Comparison of ENCODE assay signal across 18 cellular contexts in genomic region chr16:49640606-49641005, GRCh38.
DNase-seq lines count a peak whose midpoint lies in the region; ATAC-seq and TF ChIP-seq lines count a peak whose summit lies in the region.
"Had no signal": no experiment of that assay in that cellular context is flagged by ENCODE, and none has a peak within 500 bp of the region (broad histone marks: within the 10 kb centered on the region; RNA-seq: fewer than 3 reads in every experiment).

No MANE protein-coding gene starts in this region.

- no peak overlapping the region; the same call in 1 of the 2 replicates for H3K23ac ChIP-seq in IMR-90 (ENCODE audit: low read depth, low read length)

- peak overlapping the region; percentile 48 for H2AFZ ChIP-seq in IMR-90 (replicated peaks; ENCODE audit: low read length, poor library complexity)

- H3K36me3 ChIP-seq in BLaER1 (peaks cover 37% of the 10 kb centered on the region), IMR-90 (ENCODE audit: control insufficient read depth, insufficient read depth, low read length) (no peaks in the 10 kb centered on the region), endodermal cell (ENCODE audit: control insufficient read depth, insufficient read depth, low read length) (no peaks in the 10 kb centered on the region), ovary (no peaks in the 10 kb centered on the region), mucosa of descending colon (ENCODE audit: low read depth) (no peaks in the 10 kb centered on the region)

- CTCF ChIA-PET in IMR-90 (lab: Yijun Ruan, JAX): no interaction called here

- H3K27ac Mint-ChIP-seq in endodermal cell (no peak overlapping the region), immature natural killer cell (no peak overlapping the region)
- H3K27ac Mint-ChIP-seq: activated CD4-positive, alpha-beta T cell treated with anti-CD3 and anti-CD28 coated beads, Interleukin-2, amount 10 ng/mL, durations not matched to agents 24 days and 14 days; HFFc6; T-cell had no signal

- in situ Hi-C loops in IMR-90 (cut with MboI; ENCODE audit: low sequenced_read_pairs): no loop called here

- H3K4me1 Mint-ChIP-seq in endodermal cell: peaks cover 27% of the 10 kb centered on the region
- no peaks in the 10 kb centered on the region for H3K4me1 Mint-ChIP-seq in immature natural killer cell
- H3K4me1 Mint-ChIP-seq: activated CD4-positive, alpha-beta T cell treated with anti-CD3 and anti-CD28 coated beads, Interleukin-2, amount 10 ng/mL, durations not matched to agents 24 days and 14 days; T-cell had no signal

- H4K8ac ChIP-seq in IMR-90 (ENCODE audit: low read depth in 2 of 2, low read length in 2 of 2): no peak overlapping the region; a peak in 1 of 4 replicates

- no peak overlapping the region for H2BK15ac ChIP-seq in IMR-90 (ENCODE audit: low read depth, low read length)

- H3K4me1 ChIP-seq in BLaER1: peaks cover 87% of the 10 kb centered on the region
- peaks cover 31% of the 10 kb centered on the region for H3K4me1 ChIP-seq in IMR-90 (ENCODE audit: control insufficient read depth, insufficient read depth, low read length)
- peaks cover 12% of the 10 kb centered on the region for H3K4me1 ChIP-seq in endodermal cell (ENCODE audit: control insufficient read depth, insufficient read depth, low read length)
- peaks cover 34% of the 10 kb centered on the region for H3K4me1 ChIP-seq in ovary (ENCODE audit: insufficient read depth)
- H3K4me1 ChIP-seq in mucosa of descending colon (ENCODE audit: low read depth): no peaks in the 10 kb centered on the region

- no peak overlapping the region for H2BK20ac ChIP-seq in IMR-90 (ENCODE audit: low read depth, low read length)

- H2AK9ac ChIP-seq in IMR-90 (replicated peaks; ENCODE audit: low read depth, low read length, poor library complexity): no peak overlapping the region

- H2BK5ac ChIP-seq in IMR-90 (ENCODE audit: low read depth, low read length, poor library complexity, severe bottlenecking): no peak overlapping the region

- no peaks in the 10 kb centered on the region for H3K79me1 ChIP-seq in IMR-90 (ENCODE audit: low read depth in 1 of 2, low read length in 2 of 2)

- no peaks in the 10 kb centered on the region for H3K27me3 Mint-ChIP-seq in endodermal cell (ENCODE audit: insufficient read depth)
- H3K27me3 Mint-ChIP-seq in immature natural killer cell (ENCODE audit: low read depth in 3 of 3): peaks cover 0 to 5% (median 0%) of the 10 kb centered on the region in 3 donors
- H3K27me3 Mint-ChIP-seq: activated CD4-positive, alpha-beta T cell treated with anti-CD3 and anti-CD28 coated beads, Interleukin-2, amount 10 ng/mL, durations not matched to agents 24 days and 14 days; progenitor cell of endocrine pancreas had no signal

- no peaks in the 10 kb centered on the region for H3K27me3 ChIP-seq in BLaER1
- H3K27me3 ChIP-seq in IMR-90 (ENCODE audit: control insufficient read depth, insufficient read depth, low read length): no peaks in the 10 kb centered on the region
- no peaks in the 10 kb centered on the region for H3K27me3 ChIP-seq in endodermal cell (ENCODE audit: control insufficient read depth, insufficient read depth, low read length, poor library complexity, severe bottlenecking)
- H3K27me3 ChIP-seq in ovary: no peaks in the 10 kb centered on the region

- H3K9me3 Mint-ChIP-seq in endodermal cell: no peaks in the 10 kb centered on the region
- peaks cover 0 to 7% (median 0%) of the 10 kb centered on the region in 6 donors for H3K9me3 Mint-ChIP-seq in immature natural killer cell
- H3K9me3 Mint-ChIP-seq: activated CD4-positive, alpha-beta T cell treated with anti-CD3 and anti-CD28 coated beads, Interleukin-2, amount 10 ng/mL, durations not matched to agents 24 days and 14 days had no signal

- no peak overlapping the region for H3K56ac ChIP-seq in IMR-90 (ENCODE audit: extremely low read depth, insufficient read depth, low read length)

- no peak for ATAC-seq in IMR-90 (ENCODE audit: low read depth)
- ATAC-seq in mucosa of descending colon: no peak
- ATAC-seq: T-cell had no signal

- TF ChIP-seq EP300 in ovary (IDR thresholded peaks at IDR 0.05): no peak

- H3K9me3 ChIP-seq in BLaER1 (peaks cover 8% of the 10 kb centered on the region), IMR-90 (ENCODE audit: control insufficient read depth, insufficient read depth, low read length) (no peaks in the 10 kb centered on the region), endodermal cell (ENCODE audit: control insufficient read depth, low read length) (peaks cover 3% of the 10 kb centered on the region), ovary (no peaks in the 10 kb centered on the region), mucosa of descending colon (no peaks in the 10 kb centered on the region)

- H3K18ac ChIP-seq in IMR-90 (ENCODE audit: low read depth, low read length): no peak overlapping the region; the same call in 1 of the 2 replicates

- no TSS peak for BruUV-seq in IMR-90 (replicated peaks; lab: Mats Ljungman, UMichigan)

- TF ChIP-seq POLR2A in IMR-90 (IDR thresholded peaks at IDR 0.05; ENCODE audit: low read depth, low read length): no peak
- no peak for TF ChIP-seq POLR2A in ovary (IDR thresholded peaks at IDR 0.05)

- H3K27ac ChIP-seq in BLaER1 (peak overlapping the region; percentile 89), IMR-90 (ENCODE audit: insufficient read depth, low read length) (no peak overlapping the region), endodermal cell (ENCODE audit: low read depth, low read length) (peak overlapping the region; percentile 98), ovary (peak overlapping the region in 1 of 2 donors; percentile 69)

- no peak overlapping the region for H4K5ac ChIP-seq in IMR-90 (ENCODE audit: low read depth, low read length)

- intact Hi-C loops in IMR-90 (cut with micrococcal nuclease): no loop called here
- intact Hi-C loops in ovary (cut with DNase I): loop anchor here in 1 of 4 donors (1.0 to 5.0 kb wide), 2 partner anchors 24 to 217 kb away; partner anchors contain the start of gene ZNF423
- intact Hi-C loops in mucosa of descending colon (cut with DNase I, micrococcal nuclease): no loop called here

- WGBS in IMR-90 (ENCODE audit: extremely low coverage in 2 of 2, insufficient read length in 1 of 2), 2 experiments: no CpG with 5 or more reads among the region's 14 CpGs
- 46 to 87% methylated on average over 5 to 14 of the region's 14 CpGs for WGBS in endodermal cell (ENCODE audit: insufficient coverage in 1 of 2, insufficient read length in 1 of 2), 2 experiments
- 8 to 26% (median 15%) methylated on average over 2 to 14 of the region's 14 CpGs for WGBS in ovary, 3 donors

- H2BK120ac ChIP-seq in IMR-90 (ENCODE audit: low read depth, low read length): peak overlapping the region; percentile 52; the same call in 1 of the 2 replicates

- peak overlapping the region; percentile 77 for H3K9ac ChIP-seq in BLaER1
- no peak overlapping the region for H3K9ac ChIP-seq in IMR-90 (ENCODE audit: low read depth, low read length)
- H3K9ac ChIP-seq in endodermal cell (ENCODE audit: extremely low read depth, low read length, poor library complexity, severe bottlenecking): no peak overlapping the region

- H3K4me3 ChIP-seq in BLaER1: peak overlapping the region; percentile 60
- H3K4me3 ChIP-seq in IMR-90 (ENCODE audit: insufficient read depth, low read depth, low read length): no peak overlapping the region
- no peak overlapping the region for H3K4me3 ChIP-seq in endodermal cell (ENCODE audit: low read length)
- no peak overlapping the region for H3K4me3 ChIP-seq in ovary
- H3K4me3 ChIP-seq in mucosa of descending colon: no peak overlapping the region

- no peak overlapping the region for H3K14ac ChIP-seq in IMR-90 (replicated peaks; ENCODE audit: low read depth, low read length)

- DNase-seq in IMR-90: no peak
- DNase-seq in endodermal cell: no peak
- peak in 4 of 5 donors; percentile 58 to 70 (median 61) for DNase-seq in ovary
- no peak for DNase-seq in GDM1 (lab: John Stamatoyannopoulos, UW)
- no peak for DNase-seq in NCI-H2107 (lab: John Stamatoyannopoulos, UW)
- no peak for DNase-seq in mucosa of descending colon
- no peak for DNase-seq in immature natural killer cell
- DNase-seq: activated CD4-positive, alpha-beta T cell treated with anti-CD3 and anti-CD28 coated beads, Interleukin-2, amount 10 ng/mL, durations not matched to agents 24 days and 14 days; activated CD8-positive, alpha-beta memory T cell treated with anti-CD3 and anti-CD28 coated beads, Interleukin-2, amount 50 U/mL, for 4 hours; activated effector memory CD4-positive, alpha-beta T cell treated with anti-CD3 and anti-CD28 coated beads, Interleukin-2, amount 50 U/mL, for 16 hours; EL; HFFc6; naive B cell; NCI-H2029 treated with DMSO at 0.1 percent for 48 hours; NCI-H510A; T-cell had no signal

- peaks cover 17% of the 10 kb centered on the region; the same call in 1 of the 2 replicates for H3K9me1 ChIP-seq in IMR-90 (ENCODE audit: insufficient read depth, low read length)

- H4K91ac ChIP-seq in IMR-90 (ENCODE audit: insufficient read depth, low read depth, low read length): no peak overlapping the region; the same call in 1 of the 2 replicates

- TF ChIP-seq CTCF in IMR-90 (conservative IDR thresholded peaks at IDR 0.05; ENCODE audit: low read depth, low read length) (no peak), endodermal cell (conservative IDR thresholded peaks at IDR 0.05) (no peak), ovary (IDR thresholded peaks at IDR 0.05) (no peak), mucosa of descending colon (IDR thresholded peaks at IDR 0.05) (no peak)

- H2AK5ac ChIP-seq in IMR-90 (ENCODE audit: low read depth, low read length): no peak overlapping the region

- no peaks in the 10 kb centered on the region for H4K20me1 ChIP-seq in BLaER1
- peaks cover 7% of the 10 kb centered on the region for H4K20me1 ChIP-seq in IMR-90 (ENCODE audit: insufficient read depth, low read length)

- no peak for TF ChIP-seq RAD21 in IMR-90 (IDR thresholded peaks at IDR 0.05; ENCODE audit: low read length)

- H3K36me3 Mint-ChIP-seq in endodermal cell (ENCODE audit: low read depth) (peaks cover 31% of the 10 kb centered on the region), immature natural killer cell (no peaks in the 10 kb centered on the region)
- H3K36me3 Mint-ChIP-seq: naive B cell, T-cell had no signal

- dilution Hi-C loops in IMR-90 (cut with HindIII; ENCODE audit: low sequenced_read_pairs, unreplicated experiment): no loop called here

- no peak overlapping the region for H3K4ac ChIP-seq in IMR-90 (ENCODE audit: low read depth, low read length)

- POLR2A ChIA-PET in IMR-90 (lab: Charles Lee; ENCODE audit: unreplicated experiment): no interaction called here

- H3K4me3 Mint-ChIP-seq in endodermal cell: no peak overlapping the region
- H3K4me3 Mint-ChIP-seq in immature natural killer cell: no peak overlapping the region
- H3K4me3 Mint-ChIP-seq: activated CD4-positive, alpha-beta T cell treated with anti-CD3 and anti-CD28 coated beads, Interleukin-2, amount 10 ng/mL, durations not matched to agents 24 days and 14 days; HFFc6; T-cell had no signal

- H3K4me2 ChIP-seq in BLaER1 (peak overlapping the region; percentile 86), IMR-90 (ENCODE audit: low read depth, low read length) (no peak overlapping the region)

TF ChIP-seq in IMR-90, 13 proteins besides CTCF, POLR2A, EP300 and RAD21 (continues in another document):
- TF ChIP-seq NFE2L2 (IDR thresholded peaks at IDR 0.05; ENCODE audit: low read depth, low read length): no peak

Comparison
In these comparisons a context has a peak if more than half of its experiments do, and no peak if none do; other contexts are left out.
1. DNase-seq: peak in ovary (4 of 5); none in IMR-90 (single experiment), endodermal cell (single experiment), GDM1 (single experiment), NCI-H2107 (single experiment), mucosa of descending colon (0 of 3) and immature natural killer cell (0 of 3).